ENCODE assay signal across 1 cellular context in the genomic region with DNA sequence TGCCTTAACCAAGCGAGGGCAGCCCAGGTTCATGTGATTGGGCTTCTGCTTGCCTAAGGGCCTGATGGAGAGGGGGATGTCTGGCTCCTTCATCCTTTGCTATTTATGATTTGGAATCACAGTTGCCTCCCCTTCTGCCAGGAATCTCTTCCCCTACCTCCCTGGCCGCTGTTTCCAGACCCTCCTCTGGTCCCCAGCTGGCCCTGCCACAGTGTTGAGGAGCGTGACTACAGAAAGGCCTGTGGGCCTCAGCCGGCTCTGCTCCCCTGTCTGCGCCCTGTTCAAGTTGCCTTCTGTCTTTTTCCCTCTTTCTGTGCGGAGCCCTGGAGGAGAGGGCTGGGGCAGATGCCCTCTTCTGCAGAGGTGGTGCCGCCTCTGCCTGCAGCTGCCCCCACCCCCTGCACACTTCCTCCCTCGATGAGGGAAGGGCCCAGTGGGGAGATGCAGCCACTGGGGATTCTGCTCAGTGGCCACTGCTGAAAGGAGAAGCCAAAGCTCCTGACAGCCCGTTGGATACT.
TF ChIP-seq lines count a peak whose summit lies in the region.

No MANE protein-coding gene starts in this region.

TF ChIP-seq in H1, 55 proteins besides CTCF, POLR2A, EP300 and RAD21:
- TF ChIP-seq TAF7 (optimal IDR thresholded peaks at IDR 0.05; ENCODE audit: borderline replicate concordance, low read depth, low read length), result no peak
- TF ChIP-seq SP4 (IDR thresholded peaks at IDR 0.05; ENCODE audit: low read length), result no peak
- no peak for TF ChIP-seq BACH1 (IDR thresholded peaks at IDR 0.05; ENCODE audit: low read length)
- no peak for TF ChIP-seq FOSL1 (IDR thresholded peaks at IDR 0.05; ENCODE audit: insufficient read depth, low read depth, low read length)
- no peak for TF ChIP-seq RXRA (IDR thresholded peaks at IDR 0.05; ENCODE audit: insufficient read depth, low read depth, low read length)
- no peak for TF ChIP-seq SAP30 (IDR thresholded peaks at IDR 0.05; ENCODE audit: insufficient read depth, insufficient replicate concordance, low read length)
- TF ChIP-seq CEBPB (IDR thresholded peaks at IDR 0.05; ENCODE audit: low read depth, low read length), result no peak
- TF ChIP-seq CBX5 (IDR thresholded peaks at IDR 0.05; ENCODE audit: low read depth, low read length), result no peak
- no peak for TF ChIP-seq YY1 (IDR thresholded peaks at IDR 0.05; ENCODE audit: low read depth, low read length)
- TF ChIP-seq ASH2L (IDR thresholded peaks at IDR 0.05; ENCODE audit: low read length), result no peak
- no peak for TF ChIP-seq KDM4A (IDR thresholded peaks at IDR 0.05; ENCODE audit: low read depth, low read length, severe bottlenecking)
- no peak for TF ChIP-seq POU5F1 (IDR thresholded peaks at IDR 0.05; ENCODE audit: low read depth, low read length)
- TF ChIP-seq, protein P1, sequence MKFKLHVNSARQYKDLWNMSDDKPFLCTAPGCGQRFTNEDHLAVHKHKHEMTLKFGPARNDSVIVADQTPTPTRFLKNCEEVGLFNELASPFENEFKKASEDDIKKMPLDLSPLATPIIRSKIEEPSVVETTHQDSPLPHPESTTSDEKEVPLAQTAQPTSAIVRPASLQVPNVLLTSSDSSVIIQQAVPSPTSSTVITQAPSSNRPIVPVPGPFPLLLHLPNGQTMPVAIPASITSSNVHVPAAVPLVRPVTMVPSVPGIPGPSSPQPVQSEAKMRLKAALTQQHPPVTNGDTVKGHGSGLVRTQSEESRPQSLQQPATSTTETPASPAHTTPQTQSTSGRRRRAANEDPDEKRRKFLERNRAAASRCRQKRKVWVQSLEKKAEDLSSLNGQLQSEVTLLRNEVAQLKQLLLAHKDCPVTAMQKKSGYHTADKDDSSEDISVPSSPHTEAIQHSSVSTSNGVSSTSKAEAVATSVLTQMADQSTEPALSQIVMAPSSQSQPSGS (IDR thresholded peaks at IDR 0.05; ENCODE audit: low read length), result no peak
- TF ChIP-seq JUN (IDR thresholded peaks at IDR 0.05; ENCODE audit: low read depth, low read length), result no peak
- TF ChIP-seq, protein P2, sequence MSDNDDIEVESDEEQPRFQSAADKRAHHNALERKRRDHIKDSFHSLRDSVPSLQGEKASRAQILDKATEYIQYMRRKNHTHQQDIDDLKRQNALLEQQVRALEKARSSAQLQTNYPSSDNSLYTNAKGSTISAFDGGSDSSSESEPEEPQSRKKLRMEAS (IDR thresholded peaks at IDR 0.05), result no peak
- TF ChIP-seq CHD2 (IDR thresholded peaks at IDR 0.05; ENCODE audit: low read length), result no peak
- TF ChIP-seq, protein P3, sequence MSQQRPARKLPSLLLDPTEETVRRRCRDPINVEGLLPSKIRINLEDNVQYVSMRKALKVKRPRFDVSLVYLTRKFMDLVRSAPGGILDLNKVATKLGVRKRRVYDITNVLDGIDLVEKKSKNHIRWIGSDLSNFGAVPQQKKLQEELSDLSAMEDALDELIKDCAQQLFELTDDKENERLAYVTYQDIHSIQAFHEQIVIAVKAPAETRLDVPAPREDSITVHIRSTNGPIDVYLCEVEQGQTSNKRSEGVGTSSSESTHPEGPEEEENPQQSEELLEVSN (IDR thresholded peaks at IDR 0.05), result no peak
- no peak for TF ChIP-seq BRCA1 (IDR thresholded peaks at IDR 0.05; ENCODE audit: low read depth, low read length)
- TF ChIP-seq EGR1 (IDR thresholded peaks at IDR 0.05; ENCODE audit: borderline replicate concordance, low read depth, low read length), result no peak
